ENCODE assay signal across 1 cellular context in the genomic region with DNA sequence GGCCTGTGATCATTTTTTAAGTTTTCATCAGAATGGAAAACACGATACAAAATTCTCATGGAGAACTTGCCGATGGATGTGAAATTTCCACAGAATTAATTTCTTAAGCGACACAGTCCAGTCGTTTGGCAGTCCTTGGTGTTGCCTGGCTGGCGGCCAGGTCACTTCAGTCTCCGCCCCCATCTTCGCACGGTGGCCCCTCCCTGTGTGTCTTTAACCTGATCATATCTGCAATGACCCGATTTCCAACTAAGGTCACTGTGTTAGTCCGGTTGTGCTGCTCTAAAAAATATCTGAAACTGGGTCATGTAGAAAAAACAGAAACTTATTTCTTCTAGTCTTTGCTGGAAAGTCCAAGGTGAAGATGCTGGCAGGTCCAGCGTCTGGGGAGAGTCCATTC.
A peak's percentile ranks its signal among the peaks of the same experiment; 100 is the strongest.
TF ChIP-seq lines count a peak whose summit lies in the region.

No MANE protein-coding gene starts in this region.

TF ChIP-seq in K562, 482 proteins besides CTCF, POLR2A, EP300 and RAD21:
- TF ChIP-seq NR2C2 (CRISPR knock-in tag; IDR thresholded peaks at IDR 0.05), result no peak
- TF ChIP-seq NR2C2 (tag; IDR thresholded peaks at IDR 0.05), result peak; percentile 59
- no peak for TF ChIP-seq PTBP1 (IDR thresholded peaks at IDR 0.05; ENCODE audit: low read depth, low read length)
- TF ChIP-seq, protein P1, sequence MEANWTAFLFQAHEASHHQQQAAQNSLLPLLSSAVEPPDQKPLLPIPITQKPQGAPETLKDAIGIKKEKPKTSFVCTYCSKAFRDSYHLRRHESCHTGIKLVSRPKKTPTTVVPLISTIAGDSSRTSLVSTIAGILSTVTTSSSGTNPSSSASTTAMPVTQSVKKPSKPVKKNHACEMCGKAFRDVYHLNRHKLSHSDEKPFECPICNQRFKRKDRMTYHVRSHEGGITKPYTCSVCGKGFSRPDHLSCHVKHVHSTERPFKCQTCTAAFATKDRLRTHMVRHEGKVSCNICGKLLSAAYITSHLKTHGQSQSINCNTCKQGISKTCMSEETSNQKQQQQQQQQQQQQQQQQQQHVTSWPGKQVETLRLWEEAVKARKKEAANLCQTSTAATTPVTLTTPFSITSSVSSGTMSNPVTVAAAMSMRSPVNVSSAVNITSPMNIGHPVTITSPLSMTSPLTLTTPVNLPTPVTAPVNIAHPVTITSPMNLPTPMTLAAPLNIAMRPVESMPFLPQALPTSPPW (CRISPR knock-in tag; IDR thresholded peaks at IDR 0.05), result peak; percentile 13; the same call in 1 of the 2 replicates
- TF ChIP-seq, protein P2, sequence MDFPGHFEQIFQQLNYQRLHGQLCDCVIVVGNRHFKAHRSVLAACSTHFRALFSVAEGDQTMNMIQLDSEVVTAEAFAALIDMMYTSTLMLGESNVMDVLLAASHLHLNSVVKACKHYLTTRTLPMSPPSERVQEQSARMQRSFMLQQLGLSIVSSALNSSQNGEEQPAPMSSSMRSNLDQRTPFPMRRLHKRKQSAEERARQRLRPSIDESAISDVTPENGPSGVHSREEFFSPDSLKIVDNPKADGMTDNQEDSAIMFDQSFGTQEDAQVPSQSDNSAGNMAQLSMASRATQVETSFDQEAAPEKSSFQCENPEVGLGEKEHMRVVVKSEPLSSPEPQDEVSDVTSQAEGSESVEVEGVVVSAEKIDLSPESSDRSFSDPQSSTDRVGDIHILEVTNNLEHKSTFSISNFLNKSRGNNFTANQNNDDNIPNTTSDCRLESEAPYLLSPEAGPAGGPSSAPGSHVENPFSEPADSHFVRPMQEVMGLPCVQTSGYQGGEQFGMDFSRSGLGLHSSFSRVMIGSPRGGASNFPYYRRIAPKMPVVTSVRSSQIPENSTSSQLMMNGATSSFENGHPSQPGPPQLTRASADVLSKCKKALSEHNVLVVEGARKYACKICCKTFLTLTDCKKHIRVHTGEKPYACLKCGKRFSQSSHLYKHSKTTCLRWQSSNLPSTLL (IDR thresholded peaks at IDR 0.05), result no peak
- TF ChIP-seq, protein P3, sequence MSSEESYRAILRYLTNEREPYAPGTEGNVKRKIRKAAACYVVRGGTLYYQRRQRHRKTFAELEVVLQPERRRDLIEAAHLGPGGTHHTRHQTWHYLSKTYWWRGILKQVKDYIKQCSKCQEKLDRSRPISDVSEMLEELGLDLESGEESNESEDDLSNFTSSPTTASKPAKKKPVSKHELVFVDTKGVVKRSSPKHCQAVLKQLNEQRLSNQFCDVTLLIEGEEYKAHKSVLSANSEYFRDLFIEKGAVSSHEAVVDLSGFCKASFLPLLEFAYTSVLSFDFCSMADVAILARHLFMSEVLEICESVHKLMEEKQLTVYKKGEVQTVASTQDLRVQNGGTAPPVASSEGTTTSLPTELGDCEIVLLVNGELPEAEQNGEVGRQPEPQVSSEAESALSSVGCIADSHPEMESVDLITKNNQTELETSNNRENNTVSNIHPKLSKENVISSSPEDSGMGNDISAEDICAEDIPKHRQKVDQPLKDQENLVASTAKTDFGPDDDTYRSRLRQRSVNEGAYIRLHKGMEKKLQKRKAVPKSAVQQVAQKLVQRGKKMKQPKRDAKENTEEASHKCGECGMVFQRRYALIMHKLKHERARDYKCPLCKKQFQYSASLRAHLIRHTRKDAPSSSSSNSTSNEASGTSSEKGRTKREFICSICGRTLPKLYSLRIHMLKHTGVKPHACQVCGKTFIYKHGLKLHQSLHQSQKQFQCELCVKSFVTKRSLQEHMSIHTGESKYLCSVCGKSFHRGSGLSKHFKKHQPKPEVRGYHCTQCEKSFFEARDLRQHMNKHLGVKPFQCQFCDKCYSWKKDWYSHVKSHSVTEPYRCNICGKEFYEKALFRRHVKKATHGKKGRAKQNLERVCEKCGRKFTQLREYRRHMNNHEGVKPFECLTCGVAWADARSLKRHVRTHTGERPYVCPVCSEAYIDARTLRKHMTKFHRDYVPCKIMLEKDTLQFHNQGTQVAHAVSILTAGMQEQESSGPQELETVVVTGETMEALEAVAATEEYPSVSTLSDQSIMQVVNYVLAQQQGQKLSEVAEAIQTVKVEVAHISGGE (CRISPR knock-in tag; IDR thresholded peaks at IDR 0.05), result peak in 1 of 3 experiments; percentile 48; a peak in 1 of 6 replicates
- TF ChIP-seq, protein P4, sequence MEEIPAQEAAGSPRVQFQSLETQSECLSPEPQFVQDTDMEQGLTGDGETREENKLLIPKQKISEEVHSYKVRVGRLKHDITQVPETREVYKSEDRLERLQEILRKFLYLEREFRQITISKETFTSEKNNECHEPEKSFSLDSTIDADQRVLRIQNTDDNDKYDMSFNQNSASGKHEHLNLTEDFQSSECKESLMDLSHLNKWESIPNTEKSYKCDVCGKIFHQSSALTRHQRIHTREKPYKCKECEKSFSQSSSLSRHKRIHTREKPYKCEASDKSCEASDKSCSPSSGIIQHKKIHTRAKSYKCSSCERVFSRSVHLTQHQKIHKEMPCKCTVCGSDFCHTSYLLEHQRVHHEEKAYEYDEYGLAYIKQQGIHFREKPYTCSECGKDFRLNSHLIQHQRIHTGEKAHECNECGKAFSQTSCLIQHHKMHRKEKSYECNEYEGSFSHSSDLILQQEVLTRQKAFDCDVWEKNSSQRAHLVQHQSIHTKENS (CRISPR knock-in tag; IDR thresholded peaks at IDR 0.05), result no peak
- TF ChIP-seq NFIC (IDR thresholded peaks at IDR 0.05), result peak; percentile 70
- no peak for TF ChIP-seq ZNF354B (CRISPR knock-in tag; IDR thresholded peaks at IDR 0.05)
- TF ChIP-seq HNRNPUL1 (IDR thresholded peaks at IDR 0.05; ENCODE audit: low read length), result no peak
